Comparison of ENCODE assay signal across 8 cellular contexts in genomic region chr9:126500600-126501382, GRCh38.
DNase-seq lines count a peak whose midpoint lies in the region; ATAC-seq and TF ChIP-seq lines count a peak whose summit lies in the region.

No MANE protein-coding gene starts in this region.

- H3F3A ChIP-seq in DOHH2 (ENCODE audit: control insufficient read depth, insufficient read depth) (no peaks in the 10 kb centered on the region), Loucy (ENCODE audit: low read depth) (no peaks in the 10 kb centered on the region; the same call in 1 of the 2 replicates)

- H3K4me3 ChIP-seq in DOHH2 (ENCODE audit: low read length) = no peak overlapping the region
- no peak overlapping the region for H3K4me3 ChIP-seq in Loucy (ENCODE audit: low read length, poor library complexity, severe bottlenecking)
- H3K4me3 ChIP-seq in adipocyte (ENCODE audit: low read length) = no peak overlapping the region
- H3K4me3 ChIP-seq in heart right ventricle = no peak overlapping the region
- H3K4me3 ChIP-seq in prostate gland = no peak overlapping the region

- H3K79me2 ChIP-seq in DOHH2 (ENCODE audit: control insufficient read depth, low read length) (no peaks in the 10 kb centered on the region), Loucy (ENCODE audit: insufficient read depth, low read length) (peaks cover 60% of the 10 kb centered on the region)

- H2AFZ ChIP-seq in Loucy (ENCODE audit: low read length) = no peak overlapping the region

- peak; percentile 65 to 88 (median 80) for ATAC-seq in heart right ventricle
- no peak for ATAC-seq in HG03095 (IDR thresholded peaks at IDR 0.05; ENCODE audit: unreplicated experiment)
- ATAC-seq in GM18505 (IDR thresholded peaks at IDR 0.05; ENCODE audit: unreplicated experiment) = no peak

- no peak overlapping the region for H3K9ac ChIP-seq in Loucy (ENCODE audit: low read depth, low read length, poor library complexity, severe bottlenecking)
- H3K9ac ChIP-seq in adipocyte (ENCODE audit: low read length) = peak overlapping the region; percentile 21

- H3K9me3 ChIP-seq in DOHH2 (ENCODE audit: control insufficient read depth, insufficient read depth, low read length) (no peaks in the 10 kb centered on the region), Loucy (ENCODE audit: insufficient read depth, low read depth, low read length) (no peaks in the 10 kb centered on the region), adipocyte (ENCODE audit: control insufficient read depth, low read length) (no peaks in the 10 kb centered on the region), heart right ventricle (no peaks in the 10 kb centered on the region), prostate gland (no peaks in the 10 kb centered on the region)

- WGBS in heart right ventricle, 2 donors = 27 to 30% methylated on average over 37 of the region's 37 CpGs
- WGBS in prostate gland = 38% methylated on average over 36 of the region's 37 CpGs

- TF ChIP-seq CTCF in DOHH2 (IDR thresholded peaks at IDR 0.05; ENCODE audit: low read depth, low read length, poor library complexity, severe bottlenecking) (peak; percentile 95), Loucy (conservative IDR thresholded peaks at IDR 0.05; ENCODE audit: low read length) (peak; percentile 90), heart right ventricle (IDR thresholded peaks at IDR 0.05) (peak; percentile 96 to 99 (median 97)), prostate gland (IDR thresholded peaks at IDR 0.05) (peak; percentile 87 to 98 (median 94))

- H3K4me1 ChIP-seq in DOHH2 (ENCODE audit: control insufficient read depth, low read length) = peaks cover 18% of the 10 kb centered on the region
- no peaks in the 10 kb centered on the region for H3K4me1 ChIP-seq in Loucy (ENCODE audit: insufficient read depth, low read length, poor library complexity, severe bottlenecking)
- H3K4me1 ChIP-seq in adipocyte (ENCODE audit: control insufficient read depth, insufficient read depth, low read length) = peaks cover 6% of the 10 kb centered on the region
- peaks cover 0 to 29% (median 22%) of the 10 kb centered on the region in 9 donors for H3K4me1 ChIP-seq in heart right ventricle
- H3K4me1 ChIP-seq in prostate gland (replicated peaks) = peaks cover 5% of the 10 kb centered on the region

- H3K9me2 ChIP-seq in DOHH2 (replicated peaks; ENCODE audit: control insufficient read depth, low read length) = no peaks in the 10 kb centered on the region
- H3K9me2 ChIP-seq in Loucy (replicated peaks; ENCODE audit: low read depth, low read length) = no peaks in the 10 kb centered on the region

- H3K4me2 ChIP-seq in DOHH2 (ENCODE audit: low read length) (peak overlapping the region; percentile 29; the same call in 1 of the 2 replicates), Loucy (ENCODE audit: low read depth, low read length, poor library complexity, severe bottlenecking) (no peak overlapping the region)

- H3K27ac ChIP-seq in DOHH2 (ENCODE audit: low read depth, low read length) = no peak overlapping the region
- no peak overlapping the region for H3K27ac ChIP-seq in heart right ventricle
- H3K27ac ChIP-seq in prostate gland = no peak overlapping the region

- no peaks in the 10 kb centered on the region for H4K20me1 ChIP-seq in DOHH2 (ENCODE audit: control insufficient read depth, insufficient read depth, low read depth, low read length)
- H4K20me1 ChIP-seq in Loucy (ENCODE audit: insufficient read depth, low read length, poor library complexity, severe bottlenecking) = peaks cover 28% of the 10 kb centered on the region

- DNase-seq in T follicular helper cell (ENCODE audit: low read depth) = peak; percentile 48
- peak; percentile 86 for DNase-seq in adipocyte (ENCODE audit: low read depth)
- peak; percentile 74 to 79 for DNase-seq in heart right ventricle
- peak; percentile 62 for DNase-seq in prostate gland (ENCODE audit: low spot score)

- intact Hi-C loops in heart right ventricle (cut with DNase I) = loop anchor here (1.0 to 10.0 kb wide), 10 partner anchors 56 to 284 kb away; no protein-coding TSS in a partner anchor
- intact Hi-C loops in prostate gland (cut with DNase I) = loop anchor here (2.0 to 10.0 kb wide), 4 partner anchors 58 to 282 kb away; partner anchors contain the start of gene LMX1B

- peaks cover 16% of the 10 kb centered on the region for H3K27me3 ChIP-seq in DOHH2 (ENCODE audit: control insufficient read depth, low read length)
- H3K27me3 ChIP-seq in Loucy (ENCODE audit: insufficient read depth, low read length, poor library complexity, severe bottlenecking) = no peaks in the 10 kb centered on the region
- peaks cover 9% of the 10 kb centered on the region for H3K27me3 ChIP-seq in adipocyte (replicated peaks; ENCODE audit: control insufficient read depth, insufficient read depth, low read length)
- H3K27me3 ChIP-seq in heart right ventricle = peaks cover 0 to 14% (median 0%) of the 10 kb centered on the region in 7 donors
- no peaks in the 10 kb centered on the region for H3K27me3 ChIP-seq in prostate gland (replicated peaks; ENCODE audit: insufficient read depth)

- H3K36me3 ChIP-seq in DOHH2 (ENCODE audit: control insufficient read depth, low read length) (no peaks in the 10 kb centered on the region), Loucy (ENCODE audit: insufficient read depth, low read length) (peaks cover 48% of the 10 kb centered on the region; the same call in 1 of the 2 replicates), adipocyte (ENCODE audit: control insufficient read depth, insufficient read depth, low read length, severe bottlenecking) (no peaks in the 10 kb centered on the region), heart right ventricle (peaks cover 0 to 23% (median 0%) of the 10 kb centered on the region in 9 donors), prostate gland (no peaks in the 10 kb centered on the region)

- no peak for TF ChIP-seq POLR2A in prostate gland (IDR thresholded peaks at IDR 0.05)
- no peak for TF ChIP-seq POLR2A in GM18505 (IDR thresholded peaks at IDR 0.05; ENCODE audit: borderline replicate concordance, extremely low read depth, insufficient read depth, insufficient read length)

Comparison
In these comparisons a context has a peak if more than half of its experiments do, and no peak if none do; other contexts are left out.
1. ATAC-seq: peak in heart right ventricle (8 of 8); none in HG03095 (single experiment) and GM18505 (single experiment).
2. Peak in every context shown above with its lines, with median percentiles within 50 percentile points of each other: CTCF ChIP-seq and DNase-seq.